ENCODE assay signal across 15 cellular contexts in genomic region chr17:75102385-75102821, GRCh38. TPM values are rescaled to one million over a fixed set of nuclear protein-coding genes. Genes with fewer than 3 reads are reported as not detected.
DNase-seq lines count a peak whose midpoint lies in the region; ATAC-seq and TF ChIP-seq lines count a peak whose summit lies in the region.
"Had no signal": no experiment of that assay in that cellular context is flagged by ENCODE, and none has a peak within 500 bp of the region (broad histone marks: within the 10 kb centered on the region; RNA-seq: fewer than 3 reads in every experiment).

No MANE protein-coding gene starts in this region.

- H3K4me1 Mint-ChIP-seq in H9: peaks cover 12 to 14% of the 10 kb centered on the region in 2 experiments

- no peaks in the 10 kb centered on the region for H3K27me3 Mint-ChIP-seq in H9 (ENCODE audit: low read depth)

- H2BK12ac ChIP-seq in H9 (ENCODE audit: insufficient read length, low read depth, low read length): no peak overlapping the region

- H3K27ac Mint-ChIP-seq in H9: peak overlapping the region in 2 of 3 experiments; percentile 33 to 44; a peak in 4 of 7 replicates
- H3K27ac Mint-ChIP-seq: neural progenitor cell had no signal

- no peak overlapping the region for H4K8ac ChIP-seq in H9 (replicated peaks; ENCODE audit: insufficient read length, low read depth, low read length)

- no peaks in the 10 kb centered on the region for H4K20me1 ChIP-seq in H9 (ENCODE audit: control insufficient read depth, insufficient read depth, insufficient read length)
- no peaks in the 10 kb centered on the region for H4K20me1 ChIP-seq in OCI-LY3 (ENCODE audit: insufficient read depth, low read length)

- peak; percentile 73 for DNase-seq in GDM1 (lab: John Stamatoyannopoulos, UW)
- DNase-seq in H9: peak; percentile 46
- peak; percentile 90 for DNase-seq in left kidney (ENCODE audit: low read depth, low spot score)
- DNase-seq in left lobe of liver (ENCODE audit: low spot score): no peak
- DNase-seq in heart right ventricle: no peak
- DNase-seq: activated CD4-positive, alpha-beta T cell treated with anti-CD3 and anti-CD28 coated beads for 1 hour; activated T-cell treated with anti-CD3 and anti-CD28 coated beads, Interleukin-2, amount 50 U/mL, for 1 hour; aorta; gastrocnemius medialis; left colon; NCI-H510A treated with DMSO at 0.1 percent for 48 hours had no signal

- no peaks in the 10 kb centered on the region for H3K36me3 ChIP-seq in OCI-LY3 (replicated peaks; ENCODE audit: low read depth, low read length)
- peaks cover 0 to 56% (median 27%) of the 10 kb centered on the region in 9 donors for H3K36me3 ChIP-seq in heart right ventricle
- H3K36me3 ChIP-seq: neural progenitor cell had no signal

- H3K36me3 Mint-ChIP-seq in H9 (ENCODE audit: insufficient read depth in 1 of 3, low read depth in 3 of 3): peaks cover 7 to 57% (median 40%) of the 10 kb centered on the region in 3 experiments
- H3K36me3 Mint-ChIP-seq: neural progenitor cell had no signal

- H2BK120ac ChIP-seq in H9 (ENCODE audit: low read depth, low read length, poor library complexity, severe bottlenecking): no peak overlapping the region

- no peak for TF ChIP-seq CTCF in H9 (conservative IDR thresholded peaks at IDR 0.05)
- TF ChIP-seq CTCF in OCI-LY3 (IDR thresholded peaks at IDR 0.05; ENCODE audit: low read depth, low read length): no peak
- no peak for TF ChIP-seq CTCF in heart right ventricle (IDR thresholded peaks at IDR 0.05)

- H3K23me2 ChIP-seq in H9 (ENCODE audit: insufficient read length, low read depth, low read length, poor library complexity, severe bottlenecking): no peaks in the 10 kb centered on the region

- H3K27ac ChIP-seq in H9 (ENCODE audit: insufficient read length, low read depth, low read length): no peak overlapping the region
- H3K27ac ChIP-seq in OCI-LY3 (ENCODE audit: low read length): peak overlapping the region; percentile 46
- H3K27ac ChIP-seq in heart right ventricle: no peak overlapping the region
- H3K27ac ChIP-seq: gastrocnemius medialis, KMS-11, neural progenitor cell had no signal

- H2BK5ac ChIP-seq in H9 (ENCODE audit: insufficient read length, low read length): no peak overlapping the region

- H3K4me3 ChIP-seq in OCI-LY3 (ENCODE audit: low read length): peak overlapping the region; percentile 26
- H3K4me3 ChIP-seq in heart right ventricle: no peak overlapping the region
- H3K4me3 ChIP-seq: gastrocnemius medialis, neural progenitor cell had no signal

- no peak overlapping the region for H2BK15ac ChIP-seq in H9 (ENCODE audit: low read depth, low read length)

- H3K79me1 ChIP-seq in H9 (ENCODE audit: insufficient read depth, low read depth, low read length, poor library complexity, severe bottlenecking): no peaks in the 10 kb centered on the region

- no peak overlapping the region for H4K5ac ChIP-seq in H9 (ENCODE audit: insufficient read length, low read depth, low read length)

- H3K18ac ChIP-seq in H9 (ENCODE audit: insufficient read length, low read depth, low read length): no peak overlapping the region

- no CpG with 5 or more reads among the region's 12 CpGs for WGBS in H9 (ENCODE audit: extremely low coverage, insufficient read length, low lambda C conversion rate)
- WGBS in heart right ventricle, 2 donors: 69 to 79% methylated on average over 12 of the region's 12 CpGs

- no peak overlapping the region for H3K4me3 Mint-ChIP-seq in H9

- no peaks in the 10 kb centered on the region for H3K9me3 Mint-ChIP-seq in H9
- H3K9me3 Mint-ChIP-seq: neural progenitor cell had no signal

- H2AK5ac ChIP-seq in H9 (ENCODE audit: insufficient read length, low read length): no peak overlapping the region

- no peak overlapping the region for H4K91ac ChIP-seq in H9 (ENCODE audit: insufficient read length, low read depth, low read length)

- H2AFZ ChIP-seq in H9 (ENCODE audit: low read length) (no peak overlapping the region), OCI-LY3 (ENCODE audit: low read depth, low read length) (peak overlapping the region; percentile 28; the same call in 1 of the 2 replicates)
- H2AFZ ChIP-seq: neural progenitor cell had no signal

- H3K79me2 ChIP-seq in H9 (ENCODE audit: insufficient read depth, low read length) (no peaks in the 10 kb centered on the region), OCI-LY3 (ENCODE audit: low read length) (no peaks in the 10 kb centered on the region)

- H3T11ph ChIP-seq in H9 (ENCODE audit: low read length): no peak overlapping the region

- H3K4ac ChIP-seq in H9 (ENCODE audit: low read depth, low read length): no peak overlapping the region

- no peak overlapping the region for H3K56ac ChIP-seq in H9 (ENCODE audit: insufficient read length, low read depth, low read length)

- H2BK20ac ChIP-seq in H9 (ENCODE audit: low read depth, low read length, poor library complexity, severe bottlenecking): no peak overlapping the region

- H3K9me3 ChIP-seq in H9 (ENCODE audit: control insufficient read depth, low read depth, low read length): no peaks in the 10 kb centered on the region
- no peaks in the 10 kb centered on the region for H3K9me3 ChIP-seq in OCI-LY3 (ENCODE audit: insufficient read depth, low read length)
- H3K9me3 ChIP-seq in heart right ventricle: no peaks in the 10 kb centered on the region
- H3K9me3 ChIP-seq: gastrocnemius medialis had no signal

- intact Hi-C loops in heart right ventricle (cut with DNase I): loop anchor here in 1 of 10 donors (10.0 kb wide), 1 partner anchor 302 kb away; the partner anchor contains the start of gene GRB2

- ATAC-seq in left lobe of liver: no peak
- ATAC-seq in HG02763 (IDR thresholded peaks at IDR 0.05; ENCODE audit: unreplicated experiment): no peak
- ATAC-seq in heart right ventricle: no peak
- ATAC-seq: gastrocnemius medialis, left colon had no signal

- H3K4me1 ChIP-seq in H9 (ENCODE audit: insufficient read depth, low read length): peaks cover 3% of the 10 kb centered on the region; the same call in 1 of the 2 replicates
- peaks cover 24% of the 10 kb centered on the region for H3K4me1 ChIP-seq in OCI-LY3 (ENCODE audit: low read length)
- H3K4me1 ChIP-seq in heart right ventricle: peaks cover 0 to 17% (median 0%) of the 10 kb centered on the region in 9 donors
- H3K4me1 ChIP-seq: gastrocnemius medialis, neural progenitor cell had no signal

- H3K23ac ChIP-seq in H9 (ENCODE audit: insufficient read length, low read depth, low read length): no peak overlapping the region

- H3K9ac ChIP-seq in H9 (ENCODE audit: extremely low read depth, insufficient read length, low read length) (no peak overlapping the region), OCI-LY3 (ENCODE audit: low read length) (0 out of 2 replicates have a peak overlapping the region, but pooled peaks have one; percentile 19)
- H3K9ac ChIP-seq: KMS-11, neural progenitor cell had no signal

- H3K4me2 ChIP-seq in H9 (ENCODE audit: insufficient read depth, insufficient read length, low read length) (no peak overlapping the region), OCI-LY3 (ENCODE audit: low read length) (peak overlapping the region; percentile 71)
- H3K4me2 ChIP-seq: KMS-11, neural progenitor cell had no signal

- H3K27me3 ChIP-seq in H9 (ENCODE audit: insufficient read depth, low read length): no peaks in the 10 kb centered on the region
- no peaks in the 10 kb centered on the region for H3K27me3 ChIP-seq in OCI-LY3 (ENCODE audit: low read depth, low read length)
- H3K27me3 ChIP-seq in heart right ventricle: no peaks in the 10 kb centered on the region
- H3K27me3 ChIP-seq: gastrocnemius medialis, neural progenitor cell had no signal

- no peak overlapping the region for H3K14ac ChIP-seq in H9 (ENCODE audit: insufficient read depth, low read length)

RNA-seq across cellular contexts. Expression of gene ARMC7, which starts 7.4 kb away (rescaled TPM):
- 22.4 and 22.8 TPM in 2 replicates for total RNA-seq in H9 (2021)
- total RNA-seq in left lobe of liver: 5.6 TPM
- 1 to 10 TPM; 4.7 to 7.9 (median 5.2) TPM for total RNA-seq in heart right ventricle
- 1 to 10 TPM; 3.1 to 7.2 TPM for polyA plus RNA-seq in heart right ventricle

RNA-seq across cellular contexts. Expression of gene SLC16A5, which starts 14.6 kb away (rescaled TPM):
- total RNA-seq in H9 (2021) (17.0 and 17.1 TPM in 2 replicates), left lobe of liver (1.2 TPM), heart right ventricle (10 to 100 TPM in 8 of 10 donors, 1 to 10 TPM in 2; 7.5 to 17.4 (median 11.9) TPM)
- polyA plus RNA-seq in heart right ventricle: 10 to 100 TPM in 1 of 2 donors, 1 to 10 TPM in 1; 3.6 to 12.4 TPM

RNA-seq across cellular contexts. Expression of gene NT5C, which starts 29.1 kb away (rescaled TPM):
- 76.2 and 77.7 TPM in 2 replicates for total RNA-seq in H9 (2021)
- total RNA-seq in left lobe of liver: 11.9 TPM
- 10 to 100 TPM; 17.1 to 33.3 (median 21.6) TPM for total RNA-seq in heart right ventricle
- polyA plus RNA-seq in heart right ventricle: 10 to 100 TPM; 50.0 to 71.7 TPM

RNA-seq across cellular contexts. Expression of gene JPT1, which starts 51.9 kb away (rescaled TPM):
- 265 and 275 TPM in 2 replicates for total RNA-seq in H9 (2021)
- total RNA-seq in left lobe of liver: 14.8 TPM
- 10 to 100 TPM in 8 of 10 donors, 1 to 10 TPM in 2; 6.7 to 30.0 (median 12.6) TPM for total RNA-seq in heart right ventricle
- 10 to 100 TPM; 32.6 to 61.6 TPM for polyA plus RNA-seq in heart right ventricle

RNA-seq across cellular contexts. Expression of gene KCTD2, which starts 55.4 kb away (rescaled TPM):
- 40.1 and 41.6 TPM in 2 replicates for total RNA-seq in H9 (2021)
- 7.0 TPM for total RNA-seq in left lobe of liver
- total RNA-seq in heart right ventricle: 10 to 100 TPM; 19.6 to 41.1 (median 29.6) TPM
- 10 to 100 TPM; 11.8 to 19.2 TPM for polyA plus RNA-seq in heart right ventricle

Comparison
In these comparisons a context has a peak if more than half of its experiments do, and no peak if none do; other contexts are left out.
1. DNase-seq: peak in GDM1 (single experiment), H9 (single experiment) and left kidney (single experiment); none in left lobe of liver (single experiment) and heart right ventricle (0 of 2).